ENCODE assay signal across 8 cellular contexts in the genomic region with DNA sequence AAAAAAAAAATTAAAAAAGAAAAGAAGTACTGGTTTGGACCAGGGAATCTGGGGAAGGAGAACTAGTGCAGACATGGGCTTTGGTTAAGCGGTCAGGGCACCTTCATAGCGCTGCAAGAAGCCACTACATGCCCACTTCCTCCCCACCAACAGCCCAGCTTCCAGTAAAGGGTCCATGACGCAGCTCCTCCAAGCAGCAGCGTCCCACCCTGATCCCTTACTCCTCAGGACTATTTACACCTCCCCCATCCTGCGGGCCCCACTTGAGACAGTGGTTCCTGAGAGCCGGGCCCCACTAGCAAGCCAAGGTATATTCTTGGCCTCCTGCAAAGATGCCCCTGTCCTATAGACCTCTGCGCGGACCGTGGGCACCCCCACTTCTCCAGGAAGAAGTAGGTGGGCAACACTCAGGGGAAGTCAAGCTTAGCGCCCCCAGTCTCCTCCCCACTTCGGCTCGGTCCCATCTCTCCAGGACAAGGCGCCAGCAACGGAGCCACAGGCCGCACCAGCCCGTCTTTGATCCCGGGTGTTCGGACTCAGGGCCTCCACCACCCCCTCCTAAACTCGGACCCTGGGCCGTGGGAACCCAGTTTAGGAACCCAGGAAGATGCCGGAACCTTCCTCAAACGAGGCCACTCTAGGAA. TPM values are rescaled to one million over a fixed set of nuclear protein-coding genes. Genes with fewer than 3 reads are reported as not detected.
DNase-seq lines count a peak whose midpoint lies in the region; ATAC-seq and TF ChIP-seq lines count a peak whose summit lies in the region.

No MANE protein-coding gene starts in this region.

- ATAC-seq in Panc1: no peak
- no peak for ATAC-seq in HG03280 (IDR thresholded peaks at IDR 0.05; ENCODE audit: unreplicated experiment)

- H3K27ac ChIP-seq in GM23248 (peak overlapping the region; percentile 72), Panc1 (ENCODE audit: low read length) (peak overlapping the region; percentile 91), osteoblast (ENCODE audit: low read depth, low read length) (peak overlapping the region; percentile 84)

- DNase-seq in GM23248: no peak
- DNase-seq in Panc1 (ENCODE audit: low read depth, low spot score): no peak
- no peak for DNase-seq in endothelial cell (ENCODE audit: low spot score)
- peak; percentile 82 for DNase-seq in osteoblast (ENCODE audit: insufficient read length, low spot score, missing footprints)
- no peak for DNase-seq in medulla oblongata (ENCODE audit: extremely low spot score)
- no peak for DNase-seq in COR-L47 (lab: John Stamatoyannopoulos, UW)
- no peak for DNase-seq in NCI-H1417 treated with DMSO at 0.1 percent for 48 hours (lab: John Stamatoyannopoulos, UW)

- peak overlapping the region; percentile 96 for H3K4me3 ChIP-seq in GM23248
- peak overlapping the region; percentile 51 to 100 for H3K4me3 ChIP-seq in Panc1 (ENCODE audit: low read depth in 2 of 2, low read length in 2 of 2)
- H3K4me3 ChIP-seq in osteoblast (ENCODE audit: insufficient read depth, low read length): peak overlapping the region; percentile 98

- H3K79me2 ChIP-seq in GM23248 (ENCODE audit: insufficient read depth) (peaks cover 24% of the 10 kb centered on the region), osteoblast (ENCODE audit: insufficient read depth, low read length) (peaks cover 14% of the 10 kb centered on the region)

- H3K9me3 ChIP-seq in GM23248 (ENCODE audit: low read depth) (no peaks in the 10 kb centered on the region), Panc1 (ENCODE audit: control insufficient read depth, insufficient read depth, low read depth, low read length) (no peaks in the 10 kb centered on the region), osteoblast (ENCODE audit: low read depth, low read length) (no peaks in the 10 kb centered on the region)

- intact Hi-C loops in Panc1 (cut with micrococcal nuclease; ENCODE audit: unreplicated experiment): no loop called here

- CTCF ChIA-PET in Panc1 (lab: Charles Lee): interaction anchor here (0.7 kb wide), 1 partner anchor 89 kb away, joined by 6 read pairs; no protein-coding TSS in a partner anchor

- peaks cover 9% of the 10 kb centered on the region for H3K27me3 Mint-ChIP-seq in endothelial cell (ENCODE audit: unreplicated experiment)

- H3K9me2 ChIP-seq in GM23248 (ENCODE audit: insufficient read depth): no peaks in the 10 kb centered on the region

- peak overlapping the region; percentile 80 for H3K27ac Mint-ChIP-seq in endothelial cell (ENCODE audit: unreplicated experiment)

- H3K4me1 ChIP-seq in GM23248 (ENCODE audit: insufficient read depth): peaks cover 9% of the 10 kb centered on the region
- peaks cover 7% of the 10 kb centered on the region; the same call in 1 of the 2 replicates for H3K4me1 ChIP-seq in Panc1 (ENCODE audit: control insufficient read depth, insufficient read depth, low read length)
- peaks cover 14% of the 10 kb centered on the region for H3K4me1 ChIP-seq in osteoblast (ENCODE audit: insufficient read depth, low read length)

- in situ Hi-C loops in GM23248 (cut with MboI): no loop called here
- in situ Hi-C loops in Panc1 (cut with HindIII; ENCODE audit: low pct_unique_long_range_greater_than_20kb, low sequenced_read_pairs): no loop called here

- no peaks in the 10 kb centered on the region for H3F3A ChIP-seq in GM23248 (ENCODE audit: insufficient read depth)

- H3K36me3 Mint-ChIP-seq in endothelial cell (ENCODE audit: low read depth, unreplicated experiment): peaks cover 4% of the 10 kb centered on the region

- peaks cover 19% of the 10 kb centered on the region for H3K4me1 Mint-ChIP-seq in endothelial cell (ENCODE audit: unreplicated experiment)

- TF ChIP-seq CTCF in Panc1 (IDR thresholded peaks at IDR 0.05) (no peak), endothelial cell (IDR thresholded peaks at IDR 0.05; ENCODE audit: unreplicated experiment) (no peak), osteoblast (IDR thresholded peaks at IDR 0.05; ENCODE audit: extremely low read depth, low read depth, low read length) (no peak)

- H3K4me3 Mint-ChIP-seq in endothelial cell (ENCODE audit: unreplicated experiment): peak overlapping the region; percentile 96

- WGBS in GM23248 (ENCODE audit: low coverage in 1 of 2, low lambda C conversion rate in 2 of 2, missing lambda C conversion rate in 2 of 2), 2 experiments: 31 to 36% methylated on average over 22 of the region's 22 CpGs

- POLR2A ChIA-PET in Panc1 (lab: Charles Lee): interaction anchor here (0.6 kb wide), 2 partner anchors 170 to 1816 kb away, joined by 5 read pairs; no protein-coding TSS in a partner anchor

- H3K4me2 ChIP-seq in GM23248 (ENCODE audit: unreplicated experiment) (peak overlapping the region; percentile 64), osteoblast (ENCODE audit: insufficient read depth, low read length) (peak overlapping the region; percentile 93)

- no peaks in the 10 kb centered on the region for H3K36me3 ChIP-seq in GM23248 (ENCODE audit: low read depth)
- H3K36me3 ChIP-seq in Panc1 (ENCODE audit: control insufficient read depth, insufficient read depth, low read length): no peaks in the 10 kb centered on the region
- peaks cover 16% of the 10 kb centered on the region for H3K36me3 ChIP-seq in osteoblast (ENCODE audit: insufficient read depth, low read length)

- H4K20me1 ChIP-seq in GM23248 (ENCODE audit: insufficient read depth) (no peaks in the 10 kb centered on the region), osteoblast (ENCODE audit: insufficient read depth, low read length) (no peaks in the 10 kb centered on the region)

- H3K9ac ChIP-seq in GM23248: peak overlapping the region; percentile 87

- peak overlapping the region; percentile 98 for H2AFZ ChIP-seq in GM23248
- peak overlapping the region; percentile 99 for H2AFZ ChIP-seq in osteoblast (ENCODE audit: low read length)

- H3K27me3 ChIP-seq in GM23248 (replicated peaks; ENCODE audit: insufficient read depth) (no peaks in the 10 kb centered on the region), Panc1 (ENCODE audit: control insufficient read depth, insufficient read depth, low read length) (no peaks in the 10 kb centered on the region), osteoblast (ENCODE audit: insufficient read depth, low read length) (peaks cover 3% of the 10 kb centered on the region)

- no TSS peak for BruUV-seq in Panc1 (replicated peaks; lab: Mats Ljungman, UMichigan)

- H3K9me3 Mint-ChIP-seq in endothelial cell (ENCODE audit: unreplicated experiment): no peaks in the 10 kb centered on the region

RNA-seq across cellular contexts. Expression of gene PRR14, which starts 0.9 kb away (rescaled TPM):
- total RNA-seq in GM23248 (2014; rRNA removed; shearing (Covaris generic)): 5.6 and 7.2 TPM in 2 replicates
- polyA plus RNA-seq in GM23248 (2016; fragmentation: Nextera tagmentation; extraction: Ambion mirVana): 15.2 and 18.0 TPM in 2 replicates
- 77.6 TPM for total RNA-seq in Panc1 (2021; ENCODE audit: unreplicated experiment)
- polyA plus RNA-seq in Panc1 (2012; ENCODE audit: insufficient read length): 44.2 TPM
- total RNA-seq in endothelial cell (ENCODE audit: unreplicated experiment): 45.3 TPM
- total RNA-seq in osteoblast: 6.8 and 8.0 TPM in 2 replicates

RNA-seq across cellular contexts. Expression of gene FBRS, which starts 8.4 kb away (rescaled TPM):
- 13.9 and 14.2 TPM in 2 replicates for total RNA-seq in GM23248 (2014; rRNA removed; shearing (Covaris generic))
- 5.8 and 7.6 TPM in 2 replicates for polyA plus RNA-seq in GM23248 (2016; fragmentation: Nextera tagmentation; extraction: Ambion mirVana)
- total RNA-seq in Panc1 (2021; ENCODE audit: unreplicated experiment) (103 TPM), endothelial cell (ENCODE audit: unreplicated experiment) (60.9 TPM), osteoblast (24.5 and 30.8 TPM in 2 replicates)
- 102 TPM for polyA plus RNA-seq in Panc1 (2012; ENCODE audit: insufficient read length)

RNA-seq across cellular contexts. Expression of gene ZNF689, which starts 39.7 kb away (rescaled TPM):
- 5.7 TPM in 2 replicates for total RNA-seq in GM23248 (2014; rRNA removed; shearing (Covaris generic))
- polyA plus RNA-seq in GM23248 (2016; fragmentation: Nextera tagmentation; extraction: Ambion mirVana): 4.8 and 5.1 TPM in 2 replicates
- 16.5 TPM for total RNA-seq in Panc1 (2021; ENCODE audit: unreplicated experiment)
- polyA plus RNA-seq in Panc1 (2012; ENCODE audit: insufficient read length): 8.9 TPM
- 12.0 TPM for total RNA-seq in endothelial cell (ENCODE audit: unreplicated experiment)
- total RNA-seq in osteoblast: 7.1 and 8.3 TPM in 2 replicates

RNA-seq across cellular contexts. Expression of gene SRCAP, which starts 49.1 kb away (rescaled TPM):
- total RNA-seq in GM23248 (2014; rRNA removed; shearing (Covaris generic)): 9.1 and 14.3 TPM in 2 replicates
- polyA plus RNA-seq in GM23248 (2016; fragmentation: Nextera tagmentation; extraction: Ambion mirVana): 22.8 and 23.7 TPM in 2 replicates
- total RNA-seq in Panc1 (2021; ENCODE audit: unreplicated experiment) (73.6 TPM), endothelial cell (ENCODE audit: unreplicated experiment) (62.2 TPM), osteoblast (16.3 and 19.2 TPM in 2 replicates)
- 38.0 TPM for polyA plus RNA-seq in Panc1 (2012; ENCODE audit: insufficient read length)
